1 cellular context compared by ENCODE assay signal in the genomic region with DNA sequence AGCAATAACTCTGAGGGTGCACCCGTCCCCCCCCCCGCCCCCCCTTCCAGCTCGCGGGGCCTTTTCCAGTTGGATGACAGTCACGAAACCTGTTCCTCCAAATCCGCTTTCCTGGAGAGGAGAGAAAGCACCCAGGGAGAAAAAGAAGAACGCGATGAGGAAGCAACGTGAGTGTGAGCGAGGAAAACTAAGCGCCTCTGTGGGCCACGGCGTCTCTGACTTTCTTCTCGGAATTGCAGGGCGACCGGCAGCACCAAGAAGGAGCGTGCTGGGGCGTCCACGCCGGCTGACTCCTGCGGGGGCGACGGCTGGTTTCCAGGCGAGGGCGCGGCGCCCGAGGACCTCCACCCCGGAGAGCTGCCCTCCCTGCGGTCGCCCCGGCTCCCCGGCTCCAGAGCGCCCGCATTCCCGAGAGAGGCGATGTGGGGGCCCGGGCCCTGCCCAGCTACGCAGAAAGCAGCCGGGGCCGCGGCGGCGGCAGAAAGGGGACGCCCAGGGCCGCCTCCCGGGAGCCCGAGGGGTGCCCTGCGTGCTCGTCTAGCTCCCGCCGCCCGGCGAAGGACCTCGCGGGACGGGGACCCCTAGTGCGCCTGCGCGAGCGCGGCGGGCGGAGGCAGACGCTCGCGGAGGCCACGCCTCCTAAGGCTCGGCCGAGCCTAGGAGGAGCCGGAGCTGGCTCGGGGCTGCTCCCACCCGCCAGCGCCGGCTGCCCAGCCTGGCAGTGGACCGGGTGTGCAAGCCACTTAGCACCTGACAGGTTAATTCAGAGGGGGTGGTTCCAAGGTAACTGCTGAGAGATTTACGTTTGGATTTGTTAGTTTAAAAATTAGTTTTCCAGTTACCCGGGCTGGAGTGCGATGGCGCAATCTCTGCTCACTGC.
A peak's percentile ranks its signal among the peaks of the same experiment; 100 is the strongest.
TF ChIP-seq lines count a peak whose summit lies in the region.

No MANE protein-coding gene starts in this region.

TF ChIP-seq in WTC11, 78 proteins besides CTCF, POLR2A, EP300 and RAD21 (continued from another document):
- TF ChIP-seq, protein P1, sequence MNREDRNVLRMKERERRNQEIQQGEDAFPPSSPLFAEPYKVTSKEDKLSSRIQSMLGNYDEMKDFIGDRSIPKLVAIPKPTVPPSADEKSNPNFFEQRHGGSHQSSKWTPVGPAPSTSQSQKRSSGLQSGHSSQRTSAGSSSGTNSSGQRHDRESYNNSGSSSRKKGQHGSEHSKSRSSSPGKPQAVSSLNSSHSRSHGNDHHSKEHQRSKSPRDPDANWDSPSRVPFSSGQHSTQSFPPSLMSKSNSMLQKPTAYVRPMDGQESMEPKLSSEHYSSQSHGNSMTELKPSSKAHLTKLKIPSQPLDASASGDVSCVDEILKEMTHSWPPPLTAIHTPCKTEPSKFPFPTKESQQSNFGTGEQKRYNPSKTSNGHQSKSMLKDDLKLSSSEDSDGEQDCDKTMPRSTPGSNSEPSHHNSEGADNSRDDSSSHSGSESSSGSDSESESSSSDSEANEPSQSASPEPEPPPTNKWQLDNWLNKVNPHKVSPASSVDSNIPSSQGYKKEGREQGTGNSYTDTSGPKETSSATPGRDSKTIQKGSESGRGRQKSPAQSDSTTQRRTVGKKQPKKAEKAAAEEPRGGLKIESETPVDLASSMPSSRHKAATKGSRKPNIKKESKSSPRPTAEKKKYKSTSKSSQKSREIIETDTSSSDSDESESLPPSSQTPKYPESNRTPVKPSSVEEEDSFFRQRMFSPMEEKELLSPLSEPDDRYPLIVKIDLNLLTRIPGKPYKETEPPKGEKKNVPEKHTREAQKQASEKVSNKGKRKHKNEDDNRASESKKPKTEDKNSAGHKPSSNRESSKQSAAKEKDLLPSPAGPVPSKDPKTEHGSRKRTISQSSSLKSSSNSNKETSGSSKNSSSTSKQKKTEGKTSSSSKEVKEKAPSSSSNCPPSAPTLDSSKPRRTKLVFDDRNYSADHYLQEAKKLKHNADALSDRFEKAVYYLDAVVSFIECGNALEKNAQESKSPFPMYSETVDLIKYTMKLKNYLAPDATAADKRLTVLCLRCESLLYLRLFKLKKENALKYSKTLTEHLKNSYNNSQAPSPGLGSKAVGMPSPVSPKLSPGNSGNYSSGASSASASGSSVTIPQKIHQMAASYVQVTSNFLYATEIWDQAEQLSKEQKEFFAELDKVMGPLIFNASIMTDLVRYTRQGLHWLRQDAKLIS (CRISPR knock-in tag; IDR thresholded peaks at IDR 0.05; ENCODE audit: borderline replicate concordance): no peak
- TF ChIP-seq OVOL2 (CRISPR knock-in tag; IDR thresholded peaks at IDR 0.05; ENCODE audit: borderline replicate concordance) (no peak), RELA (CRISPR knock-in tag; IDR thresholded peaks at IDR 0.05; ENCODE audit: borderline replicate concordance) (no peak), ZNF121 (CRISPR knock-in tag; IDR thresholded peaks at IDR 0.05) (no peak), CREB1 (CRISPR knock-in tag; IDR thresholded peaks at IDR 0.05) (no peak), ZNF423 (CRISPR knock-in tag; IDR thresholded peaks at IDR 0.05) (no peak), EMX1 (CRISPR knock-in tag; IDR thresholded peaks at IDR 0.05) (no peak), NR3C1 (CRISPR knock-in tag; conservative IDR thresholded peaks at IDR 0.05; ENCODE audit: low read depth) (no peak), MXD4 (CRISPR knock-in tag; IDR thresholded peaks at IDR 0.05; ENCODE audit: borderline replicate concordance) (no peak), TCF7 (CRISPR knock-in tag; IDR thresholded peaks at IDR 0.05; ENCODE audit: low read depth) (no peak), TEAD1 (CRISPR knock-in tag; IDR thresholded peaks at IDR 0.05) (peak; percentile 44; the same call in 1 of the 2 replicates), SMAD3 (CRISPR knock-in tag; IDR thresholded peaks at IDR 0.05; ENCODE audit: borderline replicate concordance) (peak; percentile 33; the same call in 1 of the 2 replicates), MYBL2 (CRISPR knock-in tag; IDR thresholded peaks at IDR 0.05) (no peak), FOXK1 (CRISPR knock-in tag; IDR thresholded peaks at IDR 0.05) (0 out of 2 replicates have a peak, but pooled peaks have one; percentile 48), GRHL2 (CRISPR knock-in tag; IDR thresholded peaks at IDR 0.05; ENCODE audit: insufficient replicate concordance, severe bottlenecking) (no peak), ZNF416 (CRISPR knock-in tag; IDR thresholded peaks at IDR 0.05) (no peak), KAT7 (CRISPR knock-in tag; IDR thresholded peaks at IDR 0.05; ENCODE audit: borderline replicate concordance) (no peak), JUN (CRISPR knock-in tag; IDR thresholded peaks at IDR 0.05) (no peak), SP1 (CRISPR knock-in tag; conservative IDR thresholded peaks at IDR 0.05) (peak; percentile 43; the same call in 1 of the 2 replicates), ELF4 (CRISPR knock-in tag; IDR thresholded peaks at IDR 0.05; ENCODE audit: low read depth) (no peak), NR1H2 (CRISPR knock-in tag; IDR thresholded peaks at IDR 0.05) (no peak), ZNF396 (CRISPR knock-in tag; IDR thresholded peaks at IDR 0.05; ENCODE audit: borderline replicate concordance) (no peak), IRF2 (CRISPR knock-in tag; IDR thresholded peaks at IDR 0.05; ENCODE audit: borderline replicate concordance, low read depth) (no peak), CBFB (CRISPR knock-in tag; IDR thresholded peaks at IDR 0.05; ENCODE audit: low read depth) (no peak), NR2C2 (CRISPR knock-in tag; IDR thresholded peaks at IDR 0.05) (no peak), HMGA2 (CRISPR knock-in tag; IDR thresholded peaks at IDR 0.05) (no peak), GABPB1 (CRISPR knock-in tag; IDR thresholded peaks at IDR 0.05) (no peak), ZNF138 (CRISPR knock-in tag; conservative IDR thresholded peaks at IDR 0.05) (no peak)
- TF ChIP-seq, protein P2, sequence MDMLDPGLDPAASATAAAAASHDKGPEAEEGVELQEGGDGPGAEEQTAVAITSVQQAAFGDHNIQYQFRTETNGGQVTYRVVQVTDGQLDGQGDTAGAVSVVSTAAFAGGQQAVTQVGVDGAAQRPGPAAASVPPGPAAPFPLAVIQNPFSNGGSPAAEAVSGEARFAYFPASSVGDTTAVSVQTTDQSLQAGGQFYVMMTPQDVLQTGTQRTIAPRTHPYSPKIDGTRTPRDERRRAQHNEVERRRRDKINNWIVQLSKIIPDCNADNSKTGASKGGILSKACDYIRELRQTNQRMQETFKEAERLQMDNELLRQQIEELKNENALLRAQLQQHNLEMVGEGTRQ (CRISPR knock-in tag; IDR thresholded peaks at IDR 0.05): no peak
- TF ChIP-seq, protein P3, sequence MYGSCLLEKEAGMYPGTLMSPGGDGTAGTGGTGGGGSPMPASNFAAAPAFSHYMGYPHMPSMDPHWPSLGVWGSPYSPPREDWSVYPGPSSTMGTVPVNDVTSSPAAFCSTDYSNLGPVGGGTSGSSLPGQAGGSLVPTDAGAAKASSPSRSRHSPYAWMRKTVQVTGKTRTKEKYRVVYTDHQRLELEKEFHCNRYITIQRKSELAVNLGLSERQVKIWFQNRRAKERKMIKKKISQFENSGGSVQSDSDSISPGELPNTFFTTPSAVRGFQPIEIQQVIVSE (CRISPR knock-in tag; IDR thresholded peaks at IDR 0.05; ENCODE audit: borderline replicate concordance): no peak
- TF ChIP-seq, protein P4, sequence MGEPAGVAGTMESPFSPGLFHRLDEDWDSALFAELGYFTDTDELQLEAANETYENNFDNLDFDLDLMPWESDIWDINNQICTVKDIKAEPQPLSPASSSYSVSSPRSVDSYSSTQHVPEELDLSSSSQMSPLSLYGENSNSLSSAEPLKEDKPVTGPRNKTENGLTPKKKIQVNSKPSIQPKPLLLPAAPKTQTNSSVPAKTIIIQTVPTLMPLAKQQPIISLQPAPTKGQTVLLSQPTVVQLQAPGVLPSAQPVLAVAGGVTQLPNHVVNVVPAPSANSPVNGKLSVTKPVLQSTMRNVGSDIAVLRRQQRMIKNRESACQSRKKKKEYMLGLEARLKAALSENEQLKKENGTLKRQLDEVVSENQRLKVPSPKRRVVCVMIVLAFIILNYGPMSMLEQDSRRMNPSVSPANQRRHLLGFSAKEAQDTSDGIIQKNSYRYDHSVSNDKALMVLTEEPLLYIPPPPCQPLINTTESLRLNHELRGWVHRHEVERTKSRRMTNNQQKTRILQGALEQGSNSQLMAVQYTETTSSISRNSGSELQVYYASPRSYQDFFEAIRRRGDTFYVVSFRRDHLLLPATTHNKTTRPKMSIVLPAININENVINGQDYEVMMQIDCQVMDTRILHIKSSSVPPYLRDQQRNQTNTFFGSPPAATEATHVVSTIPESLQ (CRISPR knock-in tag; IDR thresholded peaks at IDR 0.05): no peak
- TF ChIP-seq, protein P5, sequence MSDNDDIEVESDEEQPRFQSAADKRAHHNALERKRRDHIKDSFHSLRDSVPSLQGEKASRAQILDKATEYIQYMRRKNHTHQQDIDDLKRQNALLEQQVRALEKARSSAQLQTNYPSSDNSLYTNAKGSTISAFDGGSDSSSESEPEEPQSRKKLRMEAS (CRISPR knock-in tag; IDR thresholded peaks at IDR 0.05): peak; percentile 66; the same call in 1 of the 2 replicates
- TF ChIP-seq, protein P6, sequence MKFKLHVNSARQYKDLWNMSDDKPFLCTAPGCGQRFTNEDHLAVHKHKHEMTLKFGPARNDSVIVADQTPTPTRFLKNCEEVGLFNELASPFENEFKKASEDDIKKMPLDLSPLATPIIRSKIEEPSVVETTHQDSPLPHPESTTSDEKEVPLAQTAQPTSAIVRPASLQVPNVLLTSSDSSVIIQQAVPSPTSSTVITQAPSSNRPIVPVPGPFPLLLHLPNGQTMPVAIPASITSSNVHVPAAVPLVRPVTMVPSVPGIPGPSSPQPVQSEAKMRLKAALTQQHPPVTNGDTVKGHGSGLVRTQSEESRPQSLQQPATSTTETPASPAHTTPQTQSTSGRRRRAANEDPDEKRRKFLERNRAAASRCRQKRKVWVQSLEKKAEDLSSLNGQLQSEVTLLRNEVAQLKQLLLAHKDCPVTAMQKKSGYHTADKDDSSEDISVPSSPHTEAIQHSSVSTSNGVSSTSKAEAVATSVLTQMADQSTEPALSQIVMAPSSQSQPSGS (CRISPR knock-in tag; IDR thresholded peaks at IDR 0.05; ENCODE audit: borderline replicate concordance, low read depth): no peak
- TF ChIP-seq, protein P7, sequence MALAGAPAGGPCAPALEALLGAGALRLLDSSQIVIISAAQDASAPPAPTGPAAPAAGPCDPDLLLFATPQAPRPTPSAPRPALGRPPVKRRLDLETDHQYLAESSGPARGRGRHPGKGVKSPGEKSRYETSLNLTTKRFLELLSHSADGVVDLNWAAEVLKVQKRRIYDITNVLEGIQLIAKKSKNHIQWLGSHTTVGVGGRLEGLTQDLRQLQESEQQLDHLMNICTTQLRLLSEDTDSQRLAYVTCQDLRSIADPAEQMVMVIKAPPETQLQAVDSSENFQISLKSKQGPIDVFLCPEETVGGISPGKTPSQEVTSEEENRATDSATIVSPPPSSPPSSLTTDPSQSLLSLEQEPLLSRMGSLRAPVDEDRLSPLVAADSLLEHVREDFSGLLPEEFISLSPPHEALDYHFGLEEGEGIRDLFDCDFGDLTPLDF (CRISPR knock-in tag; IDR thresholded peaks at IDR 0.05): no peak
- TF ChIP-seq, protein P8, sequence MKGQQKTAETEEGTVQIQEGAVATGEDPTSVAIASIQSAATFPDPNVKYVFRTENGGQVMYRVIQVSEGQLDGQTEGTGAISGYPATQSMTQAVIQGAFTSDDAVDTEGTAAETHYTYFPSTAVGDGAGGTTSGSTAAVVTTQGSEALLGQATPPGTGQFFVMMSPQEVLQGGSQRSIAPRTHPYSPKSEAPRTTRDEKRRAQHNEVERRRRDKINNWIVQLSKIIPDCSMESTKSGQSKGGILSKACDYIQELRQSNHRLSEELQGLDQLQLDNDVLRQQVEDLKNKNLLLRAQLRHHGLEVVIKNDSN (CRISPR knock-in tag; IDR thresholded peaks at IDR 0.05): no peak
- TF ChIP-seq, protein P9, sequence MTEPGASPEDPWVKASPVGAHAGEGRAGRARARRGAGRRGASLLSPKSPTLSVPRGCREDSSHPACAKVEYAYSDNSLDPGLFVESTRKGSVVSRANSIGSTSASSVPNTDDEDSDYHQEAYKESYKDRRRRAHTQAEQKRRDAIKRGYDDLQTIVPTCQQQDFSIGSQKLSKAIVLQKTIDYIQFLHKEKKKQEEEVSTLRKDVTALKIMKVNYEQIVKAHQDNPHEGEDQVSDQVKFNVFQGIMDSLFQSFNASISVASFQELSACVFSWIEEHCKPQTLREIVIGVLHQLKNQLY (CRISPR knock-in tag; IDR thresholded peaks at IDR 0.05): no peak
- TF ChIP-seq, protein P10, sequence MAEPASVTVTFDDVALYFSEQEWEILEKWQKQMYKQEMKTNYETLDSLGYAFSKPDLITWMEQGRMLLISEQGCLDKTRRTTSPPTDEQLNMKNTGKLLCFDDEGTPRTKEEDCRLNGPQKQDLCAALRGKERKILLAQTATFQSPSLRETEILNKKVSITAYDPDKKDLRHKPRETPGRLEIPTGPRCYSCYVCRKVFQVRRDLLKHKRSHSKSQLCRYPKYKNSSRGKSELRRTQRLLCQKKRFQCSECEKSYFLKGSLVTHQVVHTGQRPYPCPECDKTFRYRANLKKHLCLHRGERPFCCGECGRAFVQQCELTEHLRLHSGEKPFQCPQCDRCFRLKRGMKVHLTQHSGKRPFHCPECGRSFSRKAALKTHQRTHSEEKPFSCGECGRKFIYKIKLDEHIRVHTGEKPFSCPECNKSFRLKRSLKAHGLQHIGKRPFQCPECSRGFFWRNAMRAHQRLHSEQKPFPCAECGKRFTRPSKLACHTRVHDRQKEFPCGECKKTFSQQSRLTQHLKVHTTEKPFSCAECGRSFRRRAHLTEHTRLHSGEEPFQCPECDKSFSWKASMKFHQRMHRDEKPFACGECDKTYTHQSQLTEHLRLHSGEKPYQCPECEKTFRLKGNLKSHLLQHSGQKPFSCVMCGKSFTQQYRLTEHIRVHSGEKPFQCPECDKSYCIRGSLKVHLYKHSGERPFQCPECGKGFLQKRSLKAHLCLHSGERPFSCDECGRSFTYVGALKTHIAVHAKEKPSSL (CRISPR knock-in tag; conservative IDR thresholded peaks at IDR 0.05): no peak
- TF ChIP-seq, protein P11, sequence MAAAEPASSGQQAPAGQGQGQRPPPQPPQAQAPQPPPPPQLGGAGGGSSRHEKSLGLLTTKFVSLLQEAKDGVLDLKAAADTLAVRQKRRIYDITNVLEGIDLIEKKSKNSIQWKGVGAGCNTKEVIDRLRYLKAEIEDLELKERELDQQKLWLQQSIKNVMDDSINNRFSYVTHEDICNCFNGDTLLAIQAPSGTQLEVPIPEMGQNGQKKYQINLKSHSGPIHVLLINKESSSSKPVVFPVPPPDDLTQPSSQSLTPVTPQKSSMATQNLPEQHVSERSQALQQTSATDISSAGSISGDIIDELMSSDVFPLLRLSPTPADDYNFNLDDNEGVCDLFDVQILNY (CRISPR knock-in tag; IDR thresholded peaks at IDR 0.05): 0 out of 2 replicates have a peak, but pooled peaks have one; percentile 36
TF ChIP-seq in WTC11: peak in this region for 8.
